8 cellular contexts compared by ENCODE assay signal in the genomic region with DNA sequence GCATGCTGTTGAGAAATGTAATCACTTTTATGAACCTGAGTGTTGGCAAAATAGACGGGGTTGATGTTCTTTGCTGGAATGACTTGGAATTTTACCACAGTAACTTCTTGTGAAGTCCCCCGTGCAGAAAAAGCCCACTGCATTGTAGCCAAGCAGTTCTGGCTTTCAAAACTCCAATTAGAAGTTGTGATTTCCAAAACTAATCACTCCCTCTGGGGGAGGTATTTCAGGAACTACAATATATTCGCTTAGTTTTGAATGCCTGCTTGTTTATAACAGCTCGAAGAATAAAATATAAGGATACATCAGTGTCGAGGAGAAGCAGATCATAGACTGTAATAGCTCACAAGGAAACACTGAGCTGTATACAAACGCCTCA.
A peak's percentile ranks its signal among the peaks of the same experiment; 100 is the strongest.
DNase-seq lines count a peak whose midpoint lies in the region; ATAC-seq, FAIRE-seq and TF ChIP-seq lines count a peak whose summit lies in the region.

No MANE protein-coding gene starts in this region.

- H3K9me3 Mint-ChIP-seq in HFFc6: no peaks in the 10 kb centered on the region
- no peaks in the 10 kb centered on the region for H3K9me3 Mint-ChIP-seq in activated naive CD8-positive, alpha-beta T cell treated with anti-CD3 and anti-CD28 coated beads, Interleukin-2, amount 10 ng/mL, durations not matched to agents 7 days and 5 days
- H3K9me3 Mint-ChIP-seq in stimulated activated memory B cell treated with anti-CD40 and anti-IgM and Interleukin-4, amounts not matched to agents 10 μg/mL and 1 μg/mL and 100 μg/mL, for 72 hours: peaks cover 4% of the 10 kb centered on the region

- no peak for ATAC-seq in activated naive CD8-positive, alpha-beta T cell treated with anti-CD3 and anti-CD28 coated beads, Interleukin-2, amount 10 ng/mL, durations not matched to agents 7 days and 5 days (ENCODE audit: low read depth)
- no peak for ATAC-seq in stimulated activated memory B cell treated with anti-CD40 and anti-IgM and Interleukin-4, amounts not matched to agents 10 μg/mL and 1 μg/mL and 100 μg/mL, for 72 hours
- no peak for ATAC-seq in HG03108 (IDR thresholded peaks at IDR 0.05; ENCODE audit: unreplicated experiment)

- H3K27ac Mint-ChIP-seq in HFFc6: peak overlapping the region; percentile 92
- H3K27ac Mint-ChIP-seq in activated naive CD8-positive, alpha-beta T cell treated with anti-CD3 and anti-CD28 coated beads, Interleukin-2, amount 10 ng/mL, durations not matched to agents 7 days and 5 days: no peak overlapping the region
- H3K27ac Mint-ChIP-seq in stimulated activated memory B cell treated with anti-CD40 and anti-IgM and Interleukin-4, amounts not matched to agents 10 μg/mL and 1 μg/mL and 100 μg/mL, for 72 hours: peak overlapping the region; percentile 51

- H3K9me3 ChIP-seq in iPS-18c (ENCODE audit: control insufficient read depth, insufficient read depth, low read length): no peaks in the 10 kb centered on the region

- no peaks in the 10 kb centered on the region for H3K27me3 Mint-ChIP-seq in HFFc6 (ENCODE audit: insufficient read depth)
- H3K27me3 Mint-ChIP-seq in activated naive CD8-positive, alpha-beta T cell treated with anti-CD3 and anti-CD28 coated beads, Interleukin-2, amount 10 ng/mL, durations not matched to agents 7 days and 5 days: peaks cover 19% of the 10 kb centered on the region
- peaks cover 32% of the 10 kb centered on the region for H3K27me3 Mint-ChIP-seq in stimulated activated memory B cell treated with anti-CD40 and anti-IgM and Interleukin-4, amounts not matched to agents 10 μg/mL and 1 μg/mL and 100 μg/mL, for 72 hours

- POLR2A ChIA-PET in activated naive CD8-positive, alpha-beta T cell treated with anti-CD3 and anti-CD28 coated beads, Interleukin-2, amount 10 ng/mL, durations not matched to agents 7 days and 5 days (lab: Charles Lee): interaction anchor here (1.0 kb wide), 1 partner anchor 11 kb away, joined by 3 read pairs; no protein-coding TSS in a partner anchor

- H3K4me3 ChIP-seq in AG09309 (ENCODE audit: control insufficient read depth, low read depth, low read length) (peak overlapping the region; percentile 45), iPS-18c (ENCODE audit: insufficient read depth, low read depth, low read length) (peak overlapping the region; percentile 64)

- peaks cover 35% of the 10 kb centered on the region for H3K4me1 Mint-ChIP-seq in HFFc6 (ENCODE audit: low read depth)
- peaks cover 8% of the 10 kb centered on the region for H3K4me1 Mint-ChIP-seq in activated naive CD8-positive, alpha-beta T cell treated with anti-CD3 and anti-CD28 coated beads, Interleukin-2, amount 10 ng/mL, durations not matched to agents 7 days and 5 days
- H3K4me1 Mint-ChIP-seq in stimulated activated memory B cell treated with anti-CD40 and anti-IgM and Interleukin-4, amounts not matched to agents 10 μg/mL and 1 μg/mL and 100 μg/mL, for 72 hours: peaks cover 15% of the 10 kb centered on the region

- TF ChIP-seq CTCF in AG09309 (IDR thresholded peaks at IDR 0.05; ENCODE audit: control insufficient read depth, insufficient read depth, low read depth, low read length, missing control alignments): no peak
- no peak; the same call in 1 of the 2 replicates for TF ChIP-seq CTCF in HFFc6 (IDR thresholded peaks at IDR 0.05)

- peak overlapping the region; percentile 87 for H3K4me3 Mint-ChIP-seq in HFFc6
- peak overlapping the region; percentile 72 for H3K4me3 Mint-ChIP-seq in activated naive CD8-positive, alpha-beta T cell treated with anti-CD3 and anti-CD28 coated beads, Interleukin-2, amount 10 ng/mL, durations not matched to agents 7 days and 5 days
- H3K4me3 Mint-ChIP-seq in stimulated activated memory B cell treated with anti-CD40 and anti-IgM and Interleukin-4, amounts not matched to agents 10 μg/mL and 1 μg/mL and 100 μg/mL, for 72 hours: peak overlapping the region; percentile 59

- no peak for FAIRE-seq in urothelium cell line (lab: Jason Lieb, UNC)

- peaks cover 17% of the 10 kb centered on the region for H3K36me3 Mint-ChIP-seq in HFFc6 (ENCODE audit: low read depth)
- peaks cover 16% of the 10 kb centered on the region for H3K36me3 Mint-ChIP-seq in activated naive CD8-positive, alpha-beta T cell treated with anti-CD3 and anti-CD28 coated beads, Interleukin-2, amount 10 ng/mL, durations not matched to agents 7 days and 5 days
- H3K36me3 Mint-ChIP-seq in stimulated activated memory B cell treated with anti-CD40 and anti-IgM and Interleukin-4, amounts not matched to agents 10 μg/mL and 1 μg/mL and 100 μg/mL, for 72 hours: peaks cover 13% of the 10 kb centered on the region

- DNase-seq in AG09309 (ENCODE audit: low read depth): no peak
- peak; percentile 1 for DNase-seq in HFFc6
- DNase-seq in activated naive CD8-positive, alpha-beta T cell treated with anti-CD3 and anti-CD28 coated beads, Interleukin-2, amount 10 ng/mL, durations not matched to agents 7 days and 5 days: no peak
- no peak for DNase-seq in urothelium cell line (ENCODE audit: low spot score)
- no peak for DNase-seq in activated CD8-positive, alpha-beta memory T cell treated with anti-CD3 and anti-CD28 coated beads for 24 hours
